8 cellular contexts compared by ENCODE assay signal in genomic region chr5:298737-299125, GRCh38.
"Had no signal": no experiment of that assay in that cellular context is flagged by ENCODE, and none has a peak within 500 bp of the region (broad histone marks: within the 10 kb centered on the region; RNA-seq: fewer than 3 reads in every experiment).

No MANE protein-coding gene starts in this region.

- H3K9me3 ChIP-seq: HAP-1 had no signal

- H3K27ac ChIP-seq: GM23248, HL-60 had no signal

- H3K27ac Mint-ChIP-seq: HFFc6, IgD-negative memory B cell had no signal

- H3K4me1 ChIP-seq: HAP-1 had no signal

- H3K36me3 ChIP-seq: HAP-1 had no signal

- H3K4me3 Mint-ChIP-seq: HFFc6, IgD-negative memory B cell had no signal

- DNase-seq: GM23248, GOT3, HFFc6 had no signal

- H3K4me3 ChIP-seq: GM23248, HAP-1 had no signal

- H3K27me3 Mint-ChIP-seq: IgD-negative memory B cell had no signal

- ATAC-seq: HCT116, HepG2 had no signal

- H3K9me3 Mint-ChIP-seq: HFFc6, IgD-negative memory B cell had no signal
